Comparison of ENCODE assay signal across 12 cellular contexts in the genomic region with DNA sequence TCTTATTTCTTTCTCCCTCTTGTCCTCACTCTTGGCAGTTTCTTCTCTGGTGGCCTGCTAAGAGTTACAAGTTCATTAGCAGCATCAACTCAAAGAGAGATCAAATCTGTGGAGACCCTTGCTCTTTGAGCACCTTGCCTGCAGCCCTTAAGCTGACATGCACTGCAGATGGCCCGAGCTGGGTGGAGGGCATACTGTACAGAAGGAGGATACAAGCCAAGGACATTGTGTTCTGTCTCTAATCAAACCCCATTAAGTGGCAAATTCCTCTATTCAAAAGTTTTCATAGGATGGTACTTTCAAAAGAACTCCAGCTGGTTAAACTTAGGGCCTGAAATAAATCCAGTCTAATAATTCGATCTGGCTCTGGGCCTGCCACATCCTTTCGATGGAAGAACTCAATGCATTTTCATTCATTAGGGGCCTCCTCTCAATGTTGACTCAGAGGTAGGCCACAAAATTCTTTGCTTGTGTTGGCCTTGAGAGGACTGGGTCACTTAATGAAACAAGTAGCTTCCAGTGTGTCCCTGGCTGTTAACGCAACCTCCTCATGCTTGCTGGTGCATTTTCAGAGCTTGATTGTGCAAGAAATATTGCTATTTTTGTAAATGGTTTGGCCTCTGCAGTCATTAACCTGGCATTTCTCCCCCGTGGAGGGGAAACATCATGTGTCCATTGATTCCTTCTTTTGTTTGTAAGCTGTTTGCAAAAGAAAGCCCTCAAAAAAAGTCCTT.
A peak's percentile ranks its signal among the peaks of the same experiment; 100 is the strongest.
DNase-seq lines count a peak whose midpoint lies in the region; ATAC-seq and TF ChIP-seq lines count a peak whose summit lies in the region.
"Had no signal": no experiment of that assay in that cellular context is flagged by ENCODE, and none has a peak within 500 bp of the region (broad histone marks: within the 10 kb centered on the region; RNA-seq: fewer than 3 reads in every experiment).

No MANE protein-coding gene starts in this region.

- H3K27ac ChIP-seq in caudate nucleus (ENCODE audit: low read depth, low read length) (peak overlapping the region; percentile 31), testis (peak overlapping the region; percentile 44 to 60), endodermal cell (ENCODE audit: low read depth, low read length) (no peak overlapping the region)

- H3K4me1 Mint-ChIP-seq in endodermal cell: peaks cover 6% of the 10 kb centered on the region
- no peaks in the 10 kb centered on the region for H3K4me1 Mint-ChIP-seq in activated CD8-positive, alpha-beta T cell treated with anti-CD3 and anti-CD28 coated beads for 36 hours (ENCODE audit: low read depth)
- H3K4me1 Mint-ChIP-seq in stimulated activated memory B cell treated with anti-CD40 and anti-IgM and Interleukin-4, amounts not matched to agents 10 μg/mL and 1 μg/mL and 100 μg/mL, for 72 hours: no peaks in the 10 kb centered on the region

- CTCF ChIA-PET in activated CD8-positive, alpha-beta T cell treated with anti-CD3 and anti-CD28 coated beads for 36 hours (lab: Charles Lee): no interaction called here

- H3K9me3 Mint-ChIP-seq in endodermal cell: peaks cover under 1% of the 10 kb centered on the region
- no peaks in the 10 kb centered on the region for H3K9me3 Mint-ChIP-seq in activated CD8-positive, alpha-beta T cell treated with anti-CD3 and anti-CD28 coated beads for 36 hours
- no peaks in the 10 kb centered on the region for H3K9me3 Mint-ChIP-seq in stimulated activated memory B cell treated with anti-CD40 and anti-IgM and Interleukin-4, amounts not matched to agents 10 μg/mL and 1 μg/mL and 100 μg/mL, for 72 hours
- H3K9me3 Mint-ChIP-seq: activated T-cell treated with anti-CD3 and anti-CD28 coated beads, Interleukin-2, amount 50 U/mL, for 24 hours; T-helper 1 cell treated with Interleukin-12 subunit alpha and Interleukin-12 subunit beta and Interleukin-4 antibody, amounts not matched to agents 30 μg/mL and 1 μg/mL, for 36 hours had no signal

- H3K27me3 ChIP-seq in testis (no peaks in the 10 kb centered on the region), endodermal cell (ENCODE audit: control insufficient read depth, insufficient read depth, low read length, poor library complexity, severe bottlenecking) (no peaks in the 10 kb centered on the region)

- H3K27ac Mint-ChIP-seq in endodermal cell: no peak overlapping the region
- no peak overlapping the region for H3K27ac Mint-ChIP-seq in activated CD8-positive, alpha-beta T cell treated with anti-CD3 and anti-CD28 coated beads for 36 hours
- no peak overlapping the region for H3K27ac Mint-ChIP-seq in stimulated activated memory B cell treated with anti-CD40 and anti-IgM and Interleukin-4, amounts not matched to agents 10 μg/mL and 1 μg/mL and 100 μg/mL, for 72 hours
- H3K27ac Mint-ChIP-seq: activated T-cell treated with anti-CD3 and anti-CD28 coated beads, Interleukin-2, amount 50 U/mL, for 24 hours; T-helper 1 cell treated with Interleukin-12 subunit alpha and Interleukin-12 subunit beta and Interleukin-4 antibody, amounts not matched to agents 30 μg/mL and 1 μg/mL, for 36 hours had no signal

- peak; percentile 79 for ATAC-seq in left lobe of liver
- ATAC-seq in activated CD8-positive, alpha-beta T cell treated with anti-CD3 and anti-CD28 coated beads for 36 hours: no peak
- ATAC-seq in stimulated activated memory B cell treated with anti-CD40 and anti-IgM and Interleukin-4, amounts not matched to agents 10 μg/mL and 1 μg/mL and 100 μg/mL, for 72 hours: no peak
- ATAC-seq: esophagus mucosa had no signal

- no peaks in the 10 kb centered on the region for H3K9me3 ChIP-seq in testis
- H3K9me3 ChIP-seq in endodermal cell (ENCODE audit: control insufficient read depth, low read length): no peaks in the 10 kb centered on the region

- peaks cover 5% of the 10 kb centered on the region for H3K27me3 Mint-ChIP-seq in endodermal cell (ENCODE audit: insufficient read depth)
- peaks cover 3% of the 10 kb centered on the region for H3K27me3 Mint-ChIP-seq in activated CD8-positive, alpha-beta T cell treated with anti-CD3 and anti-CD28 coated beads for 36 hours
- no peaks in the 10 kb centered on the region for H3K27me3 Mint-ChIP-seq in stimulated activated memory B cell treated with anti-CD40 and anti-IgM and Interleukin-4, amounts not matched to agents 10 μg/mL and 1 μg/mL and 100 μg/mL, for 72 hours
- H3K27me3 Mint-ChIP-seq: activated T-cell treated with anti-CD3 and anti-CD28 coated beads, Interleukin-2, amount 50 U/mL, for 24 hours had no signal

- H3K9ac ChIP-seq in endodermal cell (ENCODE audit: extremely low read depth, low read length, poor library complexity, severe bottlenecking): no peak overlapping the region

- TF ChIP-seq POLR2A in testis (IDR thresholded peaks at IDR 0.05): no peak

- WGBS in testis, 2 donors: 20 to 33% methylated on average over 5 of the region's 5 CpGs
- WGBS in endodermal cell (ENCODE audit: insufficient coverage in 1 of 2, insufficient read length in 1 of 2), 2 experiments: 71 to 81% methylated on average over 4 to 5 of the region's 5 CpGs

- DNase-seq in M059J (ENCODE audit: low read depth) (peak; percentile 30), caudate nucleus (lab: John Stamatoyannopoulos, UW) (peak in 3 of 61 donors; percentile 1 to 24 (median 2)), left lobe of liver (ENCODE audit: low spot score) (no peak), testis (peak; percentile 68), endodermal cell (no peak), iPS-NIHi11 (ENCODE audit: low spot score) (no peak)
- DNase-seq in activated CD8-positive, alpha-beta T cell treated with anti-CD3 and anti-CD28 coated beads for 36 hours: no peak
- DNase-seq: activated T-cell treated with anti-CD3 and anti-CD28 coated beads, Interleukin-2, amount 50 U/mL, for 24 hours; stimulated activated CD8-positive, alpha-beta memory T cell treated with anti-CD3 and anti-CD28 coated beads, Interleukin-4, amount 100 ng/mL, for 48 hours had no signal

- TF ChIP-seq CTCF in testis (IDR thresholded peaks at IDR 0.05) (no peak), endodermal cell (conservative IDR thresholded peaks at IDR 0.05) (no peak)
- no peak for TF ChIP-seq CTCF in activated CD8-positive, alpha-beta T cell treated with anti-CD3 and anti-CD28 coated beads for 36 hours (IDR thresholded peaks at IDR 0.05)

- H3K4me3 ChIP-seq in testis: no peak overlapping the region
- no peak overlapping the region for H3K4me3 ChIP-seq in endodermal cell (ENCODE audit: low read length)

- no peaks in the 10 kb centered on the region for H3K36me3 Mint-ChIP-seq in endodermal cell (ENCODE audit: low read depth)
- no peaks in the 10 kb centered on the region for H3K36me3 Mint-ChIP-seq in activated CD8-positive, alpha-beta T cell treated with anti-CD3 and anti-CD28 coated beads for 36 hours (ENCODE audit: low read depth)
- H3K36me3 Mint-ChIP-seq in stimulated activated memory B cell treated with anti-CD40 and anti-IgM and Interleukin-4, amounts not matched to agents 10 μg/mL and 1 μg/mL and 100 μg/mL, for 72 hours: no peaks in the 10 kb centered on the region

- no peaks in the 10 kb centered on the region for H3K36me3 ChIP-seq in testis (ENCODE audit: low read depth, missing control alignments)
- no peaks in the 10 kb centered on the region for H3K36me3 ChIP-seq in endodermal cell (ENCODE audit: control insufficient read depth, insufficient read depth, low read length)

- H3K4me3 Mint-ChIP-seq in endodermal cell: no peak overlapping the region
- no peak overlapping the region for H3K4me3 Mint-ChIP-seq in activated CD8-positive, alpha-beta T cell treated with anti-CD3 and anti-CD28 coated beads for 36 hours
- no peak overlapping the region for H3K4me3 Mint-ChIP-seq in stimulated activated memory B cell treated with anti-CD40 and anti-IgM and Interleukin-4, amounts not matched to agents 10 μg/mL and 1 μg/mL and 100 μg/mL, for 72 hours
- H3K4me3 Mint-ChIP-seq: activated T-cell treated with anti-CD3 and anti-CD28 coated beads, Interleukin-2, amount 50 U/mL, for 24 hours; T-helper 1 cell treated with Interleukin-12 subunit alpha and Interleukin-12 subunit beta and Interleukin-4 antibody, amounts not matched to agents 30 μg/mL and 1 μg/mL, for 36 hours had no signal

- intact Hi-C loops in testis (cut with DNase I; ENCODE audit: low total_unique reads): no loop called here
- intact Hi-C loops in activated CD8-positive, alpha-beta T cell treated with anti-CD3 and anti-CD28 coated beads for 36 hours (cut with micrococcal nuclease): no loop called here

- POLR2A ChIA-PET in activated CD8-positive, alpha-beta T cell treated with anti-CD3 and anti-CD28 coated beads for 36 hours (lab: Charles Lee): no interaction called here

- H3K4me1 ChIP-seq in testis (peaks cover 29% of the 10 kb centered on the region), endodermal cell (ENCODE audit: control insufficient read depth, insufficient read depth, low read length) (no peaks in the 10 kb centered on the region)

Comparison
In these comparisons a context has a peak if more than half of its experiments do, and no peak if none do; other contexts are left out.
1. DNase-seq: peak in M059J (single experiment) and testis (single experiment); none in left lobe of liver (single experiment), endodermal cell (single experiment), iPS-NIHi11 (single experiment) and activated CD8-positive, alpha-beta T cell treated with anti-CD3 and anti-CD28 coated beads for 36 hours (single experiment).